27 cellular contexts compared by ENCODE assay signal in the genomic region with DNA sequence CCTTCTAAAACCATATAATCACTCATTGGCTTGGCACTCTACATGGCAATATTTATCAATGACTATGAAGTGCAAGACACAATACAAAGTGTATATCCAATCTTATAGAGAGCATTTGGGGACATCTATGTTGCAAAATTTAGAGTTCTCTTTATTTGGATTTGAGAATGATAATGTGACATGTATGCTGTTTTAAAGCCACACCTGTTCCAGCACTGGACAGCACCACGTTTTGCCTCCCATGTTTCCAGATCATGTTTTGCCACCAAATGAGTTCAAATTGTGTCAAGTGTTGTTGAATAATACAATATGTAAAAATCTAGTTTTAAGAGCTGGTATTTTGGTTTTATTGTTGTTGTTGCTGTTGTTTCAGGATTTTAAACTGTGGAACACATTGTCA.
"Had no signal": no experiment of that assay in that cellular context is flagged by ENCODE, and none has a peak within 500 bp of the region (broad histone marks: within the 10 kb centered on the region; RNA-seq: fewer than 3 reads in every experiment).

No MANE protein-coding gene starts in this region.

- H3K4me3 Mint-ChIP-seq: memory B cell; mesothelial cell of epicardium; nephron; stimulated activated memory B cell treated with anti-CD40 and anti-IgM and Interleukin-4, amounts not matched to agents 10 μg/mL and 1 μg/mL and 100 μg/mL, for 72 hours; stimulated activated naive CD8-positive, alpha-beta T cell treated with anti-CD3 and anti-CD28 coated beads, Interleukin-15, Interleukin-2, amounts not matched to agents 100 ng/mL and 50 ng/mL, for 24 hours had no signal

- H3K36me3 Mint-ChIP-seq: mesothelial cell of epicardium; stimulated activated memory B cell treated with anti-CD40 and anti-IgM and Interleukin-4, amounts not matched to agents 10 μg/mL and 1 μg/mL and 100 μg/mL, for 72 hours had no signal

- H3K79me2 ChIP-seq: parathyroid adenoma had no signal

- H3K27me3 ChIP-seq: esophagus muscularis mucosa, gastrocnemius medialis, heart right ventricle, tibial artery, upper lobe of left lung, uterus had no signal

- ATAC-seq: gastrocnemius medialis; heart right ventricle; left lung; lower lobe of right lung; right lobe of liver; stimulated activated memory B cell treated with anti-CD40 and anti-IgM and Interleukin-4, amounts not matched to agents 10 μg/mL and 1 μg/mL and 100 μg/mL, for 72 hours had no signal

- H3K9me3 ChIP-seq: esophagus muscularis mucosa, gastrocnemius medialis, heart right ventricle, left lung, lower lobe of right lung, prostate gland, right lobe of liver, spleen, tibial artery, upper lobe of left lung, uterus had no signal

- H3K4me3 ChIP-seq: esophagus muscularis mucosa, gastrocnemius medialis, heart right ventricle, left lung, lower lobe of right lung, prostate gland, right lobe of liver, spleen, tibial artery, upper lobe of left lung, uterus had no signal

- H3K9me3 Mint-ChIP-seq: memory B cell; mesothelial cell of epicardium; nephron; stimulated activated memory B cell treated with anti-CD40 and anti-IgM and Interleukin-4, amounts not matched to agents 10 μg/mL and 1 μg/mL and 100 μg/mL, for 72 hours; stimulated activated naive CD8-positive, alpha-beta T cell treated with anti-CD3 and anti-CD28 coated beads, Interleukin-15, Interleukin-2, amounts not matched to agents 100 ng/mL and 50 ng/mL, for 24 hours had no signal

- H3K9ac ChIP-seq: parathyroid adenoma had no signal

- H3K27ac Mint-ChIP-seq: memory B cell; mesothelial cell of epicardium; nephron; stimulated activated memory B cell treated with anti-CD40 and anti-IgM and Interleukin-4, amounts not matched to agents 10 μg/mL and 1 μg/mL and 100 μg/mL, for 72 hours; stimulated activated naive CD8-positive, alpha-beta T cell treated with anti-CD3 and anti-CD28 coated beads, Interleukin-15, Interleukin-2, amounts not matched to agents 100 ng/mL and 50 ng/mL, for 24 hours had no signal

- H3K4me1 Mint-ChIP-seq: memory B cell, mesothelial cell of epicardium, nephron had no signal

- H3K27ac ChIP-seq: epithelial cell of prostate, esophagus muscularis mucosa, gastrocnemius medialis, heart right ventricle, left lung, lower lobe of right lung, parathyroid adenoma, prostate gland, right lobe of liver, spleen, tibial artery, upper lobe of left lung, uterus had no signal

- H3K4me1 ChIP-seq: esophagus muscularis mucosa, gastrocnemius medialis, heart right ventricle, left lung, lower lobe of right lung, parathyroid adenoma, prostate gland, right lobe of liver, spleen, tibial artery, upper lobe of left lung, uterus had no signal

- FAIRE-seq: endometrium, islet of Langerhans had no signal

- H3K36me3 ChIP-seq: esophagus muscularis mucosa, gastrocnemius medialis, heart right ventricle, left lung, lower lobe of right lung, prostate gland, right lobe of liver, spleen, tibial artery, upper lobe of left lung, uterus had no signal

- DNase-seq: effector memory CD4-positive, alpha-beta T cell; gastrocnemius medialis; heart right ventricle; hypothalamus; kidney glomerular epithelial cell; left lung; lower lobe of right lung; retina; right lobe of liver; spleen; stimulated activated CD4-positive, alpha-beta T cell treated with anti-CD3 and anti-CD28 coated beads, Interleukin-15, amount 100 ng/mL, for 24 hours; stimulated activated CD4-positive, alpha-beta T cell treated with anti-CD3 and anti-CD28 coated beads, Interleukin-1b, Interleukin-23, amount 100 ng/mL, for 48 hours; stimulated activated CD4-positive, alpha-beta T cell treated with anti-CD3 and anti-CD28 coated beads, Interleukin-4, amount 100 ng/mL, for 24 hours; tibial artery; upper lobe of left lung; uterus had no signal

- H2AFZ ChIP-seq: parathyroid adenoma had no signal
